ENCODE assay signal across 9 cellular contexts in the genomic region with DNA sequence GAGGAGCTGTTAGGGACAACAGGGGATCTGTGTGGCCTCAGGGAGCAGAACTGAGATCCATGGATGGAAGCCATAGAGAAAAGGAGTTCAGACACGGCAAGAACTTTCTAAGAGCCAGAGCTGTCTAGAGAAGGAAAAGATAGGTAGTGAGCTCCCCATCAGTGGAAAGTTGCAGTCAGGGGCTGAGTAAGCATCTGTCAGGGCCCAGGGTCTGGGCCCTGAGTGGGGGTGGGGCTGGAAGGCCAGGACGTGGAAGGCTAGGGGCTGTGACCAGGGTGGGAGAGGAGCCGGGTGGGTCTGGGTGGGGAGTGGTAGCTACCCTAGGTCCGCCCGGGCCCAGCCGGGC. TPM values are rescaled to one million over a fixed set of nuclear protein-coding genes. Genes with fewer than 3 reads are reported as not detected.
DNase-seq lines count a peak whose midpoint lies in the region; ATAC-seq lines count a peak whose summit lies in the region.
"Had no signal": no experiment of that assay in that cellular context is flagged by ENCODE, and none has a peak within 500 bp of the region (broad histone marks: within the 10 kb centered on the region; RNA-seq: fewer than 3 reads in every experiment).

No MANE protein-coding gene starts in this region.

- H3K36me3 Mint-ChIP-seq in stimulated activated memory B cell treated with anti-CD40 and anti-IgM and Interleukin-4, amounts not matched to agents 10 μg/mL and 1 μg/mL and 100 μg/mL, for 72 hours = peaks cover 24% of the 10 kb centered on the region

- H3K4me1 Mint-ChIP-seq in stimulated activated memory B cell treated with anti-CD40 and anti-IgM and Interleukin-4, amounts not matched to agents 10 μg/mL and 1 μg/mL and 100 μg/mL, for 72 hours = peaks cover 30% of the 10 kb centered on the region

- peak overlapping the region; percentile 78 for H3K4me3 Mint-ChIP-seq in stimulated activated memory B cell treated with anti-CD40 and anti-IgM and Interleukin-4, amounts not matched to agents 10 μg/mL and 1 μg/mL and 100 μg/mL, for 72 hours

- no peaks in the 10 kb centered on the region for H3K9me3 Mint-ChIP-seq in stimulated activated memory B cell treated with anti-CD40 and anti-IgM and Interleukin-4, amounts not matched to agents 10 μg/mL and 1 μg/mL and 100 μg/mL, for 72 hours

- DNase-seq in NCI-H82 treated with DMSO at 0.1 percent for 48 hours (lab: John Stamatoyannopoulos, UW; ENCODE audit: unreplicated experiment) = peak; percentile 27
- no peak for DNase-seq in NCI-H82 (lab: John Stamatoyannopoulos, UW)
- peak; percentile 10 to 35 for DNase-seq in Kasumi-1 (lab: John Stamatoyannopoulos, UW)
- no peak for DNase-seq in epithelial cell of prostate (ENCODE audit: low read depth, low spot score)
- no peak for DNase-seq in left colon
- DNase-seq in hippocampal formation (lab: John Stamatoyannopoulos, UW) = no peak
- DNase-seq in middle frontal gyrus (ENCODE audit: extremely low spot score, low spot score) = no peak

- peak overlapping the region; percentile 84 for H3K27ac ChIP-seq in epithelial cell of prostate
- H3K27ac ChIP-seq: 22Rv1 had no signal

- H3K27me3 Mint-ChIP-seq in stimulated activated memory B cell treated with anti-CD40 and anti-IgM and Interleukin-4, amounts not matched to agents 10 μg/mL and 1 μg/mL and 100 μg/mL, for 72 hours = no peaks in the 10 kb centered on the region

- ATAC-seq in stimulated activated memory B cell treated with anti-CD40 and anti-IgM and Interleukin-4, amounts not matched to agents 10 μg/mL and 1 μg/mL and 100 μg/mL, for 72 hours = no peak
- ATAC-seq in left colon = no peak

- intact Hi-C loops in left colon (cut with DNase I, micrococcal nuclease) = no loop called here

- peak overlapping the region; percentile 98 for H3K27ac Mint-ChIP-seq in stimulated activated memory B cell treated with anti-CD40 and anti-IgM and Interleukin-4, amounts not matched to agents 10 μg/mL and 1 μg/mL and 100 μg/mL, for 72 hours

RNA-seq across cellular contexts. Expression of a gene that starts 0.3 kb away (rescaled TPM):
- 10 to 100 TPM; 24.8 to 52.8 TPM for total RNA-seq in left colon

Comparison
In these comparisons a context has a peak if more than half of its experiments do, and no peak if none do; other contexts are left out.
1. DNase-seq: peak in NCI-H82 treated with DMSO at 0.1 percent for 48 hours (single experiment) and Kasumi-1 (2 of 2); none in NCI-H82 (single experiment), epithelial cell of prostate (single experiment), left colon (0 of 2), hippocampal formation (0 of 2) and middle frontal gyrus (single experiment).